ENCODE assay signal across 1 cellular context in the genomic region with DNA sequence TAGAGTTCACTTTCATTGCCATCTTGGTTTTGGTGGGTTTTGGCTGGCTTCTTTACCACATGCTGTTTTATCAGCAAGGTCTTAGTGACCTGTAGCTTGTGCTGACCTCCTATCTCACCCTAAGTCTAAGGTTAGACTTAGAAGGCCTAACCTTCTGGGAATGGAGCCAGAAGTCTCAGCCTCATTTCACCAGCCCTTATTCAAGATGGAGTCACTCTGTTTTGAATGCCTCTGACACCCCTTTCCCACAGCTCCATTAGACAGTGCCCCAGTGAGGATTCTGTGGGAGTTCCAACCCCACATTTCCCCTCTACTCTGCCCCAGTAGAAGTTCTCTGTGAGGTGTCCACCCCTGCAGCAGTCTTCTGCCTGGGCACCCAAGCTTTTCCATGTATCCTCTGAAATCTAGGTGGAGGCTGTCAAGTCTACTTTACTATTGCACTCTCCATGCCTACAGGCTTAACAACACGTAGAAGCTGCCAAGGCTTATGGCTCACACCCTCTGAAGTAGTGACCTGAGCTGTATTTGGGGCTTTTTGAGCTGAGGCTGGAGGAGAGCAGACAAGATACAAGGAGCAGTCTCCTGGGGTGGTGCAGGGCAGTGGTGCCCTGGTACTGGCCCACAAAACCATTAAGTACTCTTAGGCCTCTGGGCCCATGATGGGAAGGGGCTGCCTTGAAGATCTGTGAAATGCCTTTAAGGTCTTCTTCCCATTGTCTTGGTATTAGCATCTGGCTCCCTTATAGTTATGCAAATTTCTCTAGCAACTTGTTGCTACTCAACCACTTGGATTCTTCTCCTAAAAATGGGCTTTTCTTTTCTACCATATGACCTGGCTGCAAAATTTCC.
TF ChIP-seq lines count a peak whose summit lies in the region.

No MANE protein-coding gene starts in this region.

TF ChIP-seq in K562, 482 proteins besides CTCF, POLR2A, EP300 and RAD21 (continued from another document and continues in another):
- TF ChIP-seq, protein P1, sequence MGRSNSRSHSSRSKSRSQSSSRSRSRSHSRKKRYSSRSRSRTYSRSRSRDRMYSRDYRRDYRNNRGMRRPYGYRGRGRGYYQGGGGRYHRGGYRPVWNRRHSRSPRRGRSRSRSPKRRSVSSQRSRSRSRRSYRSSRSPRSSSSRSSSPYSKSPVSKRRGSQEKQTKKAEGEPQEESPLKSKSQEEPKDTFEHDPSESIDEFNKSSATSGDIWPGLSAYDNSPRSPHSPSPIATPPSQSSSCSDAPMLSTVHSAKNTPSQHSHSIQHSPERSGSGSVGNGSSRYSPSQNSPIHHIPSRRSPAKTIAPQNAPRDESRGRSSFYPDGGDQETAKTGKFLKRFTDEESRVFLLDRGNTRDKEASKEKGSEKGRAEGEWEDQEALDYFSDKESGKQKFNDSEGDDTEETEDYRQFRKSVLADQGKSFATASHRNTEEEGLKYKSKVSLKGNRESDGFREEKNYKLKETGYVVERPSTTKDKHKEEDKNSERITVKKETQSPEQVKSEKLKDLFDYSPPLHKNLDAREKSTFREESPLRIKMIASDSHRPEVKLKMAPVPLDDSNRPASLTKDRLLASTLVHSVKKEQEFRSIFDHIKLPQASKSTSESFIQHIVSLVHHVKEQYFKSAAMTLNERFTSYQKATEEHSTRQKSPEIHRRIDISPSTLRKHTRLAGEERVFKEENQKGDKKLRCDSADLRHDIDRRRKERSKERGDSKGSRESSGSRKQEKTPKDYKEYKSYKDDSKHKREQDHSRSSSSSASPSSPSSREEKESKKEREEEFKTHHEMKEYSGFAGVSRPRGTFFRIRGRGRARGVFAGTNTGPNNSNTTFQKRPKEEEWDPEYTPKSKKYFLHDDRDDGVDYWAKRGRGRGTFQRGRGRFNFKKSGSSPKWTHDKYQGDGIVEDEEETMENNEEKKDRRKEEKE (IDR thresholded peaks at IDR 0.05; ENCODE audit: borderline replicate concordance in 1 of 2, control insufficient read depth in 1 of 2, low read depth in 2 of 2, low read length in 1 of 2) = 0 out of 4 replicates have a peak, but pooled peaks of 1 of the 2 experiments have one; percentile 72
- no peak for TF ChIP-seq XRCC3 (IDR thresholded peaks at IDR 0.05)
- no peak for TF ChIP-seq ZNF444 (CRISPR knock-in tag; IDR thresholded peaks at IDR 0.05)
- TF ChIP-seq EGR1 (conservative IDR thresholded peaks at IDR 0.05) = no peak
- TF ChIP-seq ZNF780A (CRISPR knock-in tag; IDR thresholded peaks at IDR 0.05) = no peak
- TF ChIP-seq ZNF445 (CRISPR knock-in tag; IDR thresholded peaks at IDR 0.05; ENCODE audit: low read depth) = no peak
- TF ChIP-seq, protein P2, sequence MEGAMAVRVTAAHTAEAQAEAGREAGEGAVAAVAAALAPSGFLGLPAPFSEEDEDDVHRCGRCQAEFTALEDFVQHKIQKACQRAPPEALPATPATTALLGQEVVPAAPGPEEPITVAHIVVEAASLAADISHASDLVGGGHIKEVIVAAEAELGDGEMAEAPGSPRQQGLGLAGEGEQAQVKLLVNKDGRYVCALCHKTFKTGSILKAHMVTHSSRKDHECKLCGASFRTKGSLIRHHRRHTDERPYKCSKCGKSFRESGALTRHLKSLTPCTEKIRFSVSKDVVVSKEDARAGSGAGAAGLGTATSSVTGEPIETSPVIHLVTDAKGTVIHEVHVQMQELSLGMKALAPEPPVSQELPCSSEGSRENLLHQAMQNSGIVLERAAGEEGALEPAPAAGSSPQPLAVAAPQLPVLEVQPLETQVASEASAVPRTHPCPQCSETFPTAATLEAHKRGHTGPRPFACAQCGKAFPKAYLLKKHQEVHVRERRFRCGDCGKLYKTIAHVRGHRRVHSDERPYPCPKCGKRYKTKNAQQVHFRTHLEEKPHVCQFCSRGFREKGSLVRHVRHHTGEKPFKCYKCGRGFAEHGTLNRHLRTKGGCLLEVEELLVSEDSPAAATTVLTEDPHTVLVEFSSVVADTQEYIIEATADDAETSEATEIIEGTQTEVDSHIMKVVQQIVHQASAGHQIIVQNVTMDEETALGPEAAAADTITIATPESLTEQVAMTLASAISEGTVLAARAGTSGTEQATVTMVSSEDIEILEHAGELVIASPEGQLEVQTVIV (CRISPR knock-in tag; IDR thresholded peaks at IDR 0.05; ENCODE audit: borderline replicate concordance) = no peak
- TF ChIP-seq, protein P3, sequence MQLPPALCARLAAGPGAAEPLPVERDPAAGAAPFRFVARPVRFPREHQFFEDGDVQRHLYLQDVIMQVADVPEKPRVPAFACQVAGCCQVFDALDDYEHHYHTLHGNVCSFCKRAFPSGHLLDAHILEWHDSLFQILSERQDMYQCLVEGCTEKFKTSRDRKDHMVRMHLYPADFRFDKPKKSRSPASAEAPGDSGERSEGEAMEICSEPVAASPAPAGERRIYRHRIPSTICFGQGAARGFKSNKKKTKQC (CRISPR knock-in tag; IDR thresholded peaks at IDR 0.05) = no peak
- no peak for TF ChIP-seq NFE2L1 (tag; IDR thresholded peaks at IDR 0.05; ENCODE audit: borderline replicate concordance, low read depth)
- TF ChIP-seq, protein P4, sequence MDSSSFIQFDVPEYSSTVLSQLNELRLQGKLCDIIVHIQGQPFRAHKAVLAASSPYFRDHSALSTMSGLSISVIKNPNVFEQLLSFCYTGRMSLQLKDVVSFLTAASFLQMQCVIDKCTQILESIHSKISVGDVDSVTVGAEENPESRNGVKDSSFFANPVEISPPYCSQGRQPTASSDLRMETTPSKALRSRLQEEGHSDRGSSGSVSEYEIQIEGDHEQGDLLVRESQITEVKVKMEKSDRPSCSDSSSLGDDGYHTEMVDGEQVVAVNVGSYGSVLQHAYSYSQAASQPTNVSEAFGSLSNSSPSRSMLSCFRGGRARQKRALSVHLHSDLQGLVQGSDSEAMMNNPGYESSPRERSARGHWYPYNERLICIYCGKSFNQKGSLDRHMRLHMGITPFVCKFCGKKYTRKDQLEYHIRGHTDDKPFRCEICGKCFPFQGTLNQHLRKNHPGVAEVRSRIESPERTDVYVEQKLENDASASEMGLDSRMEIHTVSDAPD (CRISPR knock-in tag; IDR thresholded peaks at IDR 0.05) = no peak
- 0 out of 2 replicates have a peak, but pooled peaks have one; percentile 14 for TF ChIP-seq NCOR1 (IDR thresholded peaks at IDR 0.05)
- TF ChIP-seq, protein P5, sequence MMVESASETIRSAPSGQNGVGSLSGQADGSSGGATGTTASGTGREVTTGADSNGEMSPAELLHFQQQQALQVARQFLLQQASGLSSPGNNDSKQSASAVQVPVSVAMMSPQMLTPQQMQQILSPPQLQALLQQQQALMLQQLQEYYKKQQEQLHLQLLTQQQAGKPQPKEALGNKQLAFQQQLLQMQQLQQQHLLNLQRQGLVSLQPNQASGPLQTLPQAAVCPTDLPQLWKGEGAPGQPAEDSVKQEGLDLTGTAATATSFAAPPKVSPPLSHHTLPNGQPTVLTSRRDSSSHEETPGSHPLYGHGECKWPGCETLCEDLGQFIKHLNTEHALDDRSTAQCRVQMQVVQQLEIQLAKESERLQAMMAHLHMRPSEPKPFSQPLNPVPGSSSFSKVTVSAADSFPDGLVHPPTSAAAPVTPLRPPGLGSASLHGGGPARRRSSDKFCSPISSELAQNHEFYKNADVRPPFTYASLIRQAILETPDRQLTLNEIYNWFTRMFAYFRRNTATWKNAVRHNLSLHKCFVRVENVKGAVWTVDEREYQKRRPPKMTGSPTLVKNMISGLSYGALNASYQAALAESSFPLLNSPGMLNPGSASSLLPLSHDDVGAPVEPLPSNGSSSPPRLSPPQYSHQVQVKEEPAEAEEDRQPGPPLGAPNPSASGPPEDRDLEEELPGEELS (CRISPR knock-in tag; IDR thresholded peaks at IDR 0.05; ENCODE audit: borderline replicate concordance) = no peak
- TF ChIP-seq NFIC (IDR thresholded peaks at IDR 0.05) = peak; percentile 44; the same call in 1 of the 2 replicates
- TF ChIP-seq, protein P6, sequence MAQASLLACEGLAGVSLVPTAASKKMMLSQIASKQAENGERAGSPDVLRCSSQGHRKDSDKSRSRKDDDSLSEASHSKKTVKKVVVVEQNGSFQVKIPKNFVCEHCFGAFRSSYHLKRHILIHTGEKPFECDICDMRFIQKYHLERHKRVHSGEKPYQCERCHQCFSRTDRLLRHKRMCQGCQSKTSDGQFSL (CRISPR knock-in tag; IDR thresholded peaks at IDR 0.05) = no peak
- TF ChIP-seq, protein P6 (tag; IDR thresholded peaks at IDR 0.05) = no peak
- TF ChIP-seq, protein P7, sequence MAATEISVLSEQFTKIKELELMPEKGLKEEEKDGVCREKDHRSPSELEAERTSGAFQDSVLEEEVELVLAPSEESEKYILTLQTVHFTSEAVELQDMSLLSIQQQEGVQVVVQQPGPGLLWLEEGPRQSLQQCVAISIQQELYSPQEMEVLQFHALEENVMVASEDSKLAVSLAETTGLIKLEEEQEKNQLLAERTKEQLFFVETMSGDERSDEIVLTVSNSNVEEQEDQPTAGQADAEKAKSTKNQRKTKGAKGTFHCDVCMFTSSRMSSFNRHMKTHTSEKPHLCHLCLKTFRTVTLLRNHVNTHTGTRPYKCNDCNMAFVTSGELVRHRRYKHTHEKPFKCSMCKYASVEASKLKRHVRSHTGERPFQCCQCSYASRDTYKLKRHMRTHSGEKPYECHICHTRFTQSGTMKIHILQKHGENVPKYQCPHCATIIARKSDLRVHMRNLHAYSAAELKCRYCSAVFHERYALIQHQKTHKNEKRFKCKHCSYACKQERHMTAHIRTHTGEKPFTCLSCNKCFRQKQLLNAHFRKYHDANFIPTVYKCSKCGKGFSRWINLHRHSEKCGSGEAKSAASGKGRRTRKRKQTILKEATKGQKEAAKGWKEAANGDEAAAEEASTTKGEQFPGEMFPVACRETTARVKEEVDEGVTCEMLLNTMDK (IDR thresholded peaks at IDR 0.05; ENCODE audit: borderline replicate concordance, insufficient read depth, low read depth, low read length, poor library complexity, severe bottlenecking) = no peak
- no peak for TF ChIP-seq KAT8 (IDR thresholded peaks at IDR 0.05; ENCODE audit: low read depth)
- TF ChIP-seq, protein P8, sequence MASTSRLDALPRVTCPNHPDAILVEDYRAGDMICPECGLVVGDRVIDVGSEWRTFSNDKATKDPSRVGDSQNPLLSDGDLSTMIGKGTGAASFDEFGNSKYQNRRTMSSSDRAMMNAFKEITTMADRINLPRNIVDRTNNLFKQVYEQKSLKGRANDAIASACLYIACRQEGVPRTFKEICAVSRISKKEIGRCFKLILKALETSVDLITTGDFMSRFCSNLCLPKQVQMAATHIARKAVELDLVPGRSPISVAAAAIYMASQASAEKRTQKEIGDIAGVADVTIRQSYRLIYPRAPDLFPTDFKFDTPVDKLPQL (IDR thresholded peaks at IDR 0.05; ENCODE audit: extremely low read depth, insufficient read length) = peak; percentile 57
- TF ChIP-seq, protein P9, sequence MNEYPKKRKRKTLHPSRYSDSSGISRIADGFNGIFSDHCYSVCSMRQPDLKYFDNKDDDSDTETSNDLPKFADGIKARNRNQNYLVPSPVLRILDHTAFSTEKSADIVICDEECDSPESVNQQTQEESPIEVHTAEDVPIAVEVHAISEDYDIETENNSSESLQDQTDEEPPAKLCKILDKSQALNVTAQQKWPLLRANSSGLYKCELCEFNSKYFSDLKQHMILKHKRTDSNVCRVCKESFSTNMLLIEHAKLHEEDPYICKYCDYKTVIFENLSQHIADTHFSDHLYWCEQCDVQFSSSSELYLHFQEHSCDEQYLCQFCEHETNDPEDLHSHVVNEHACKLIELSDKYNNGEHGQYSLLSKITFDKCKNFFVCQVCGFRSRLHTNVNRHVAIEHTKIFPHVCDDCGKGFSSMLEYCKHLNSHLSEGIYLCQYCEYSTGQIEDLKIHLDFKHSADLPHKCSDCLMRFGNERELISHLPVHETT (CRISPR knock-in tag; conservative IDR thresholded peaks at IDR 0.05 in 1 of 2, IDR thresholded peaks at IDR 0.05 in 1 of 2) = no peak
- TF ChIP-seq SP1 (CRISPR knock-in tag; IDR thresholded peaks at IDR 0.05) = no peak
- TF ChIP-seq, protein P10, sequence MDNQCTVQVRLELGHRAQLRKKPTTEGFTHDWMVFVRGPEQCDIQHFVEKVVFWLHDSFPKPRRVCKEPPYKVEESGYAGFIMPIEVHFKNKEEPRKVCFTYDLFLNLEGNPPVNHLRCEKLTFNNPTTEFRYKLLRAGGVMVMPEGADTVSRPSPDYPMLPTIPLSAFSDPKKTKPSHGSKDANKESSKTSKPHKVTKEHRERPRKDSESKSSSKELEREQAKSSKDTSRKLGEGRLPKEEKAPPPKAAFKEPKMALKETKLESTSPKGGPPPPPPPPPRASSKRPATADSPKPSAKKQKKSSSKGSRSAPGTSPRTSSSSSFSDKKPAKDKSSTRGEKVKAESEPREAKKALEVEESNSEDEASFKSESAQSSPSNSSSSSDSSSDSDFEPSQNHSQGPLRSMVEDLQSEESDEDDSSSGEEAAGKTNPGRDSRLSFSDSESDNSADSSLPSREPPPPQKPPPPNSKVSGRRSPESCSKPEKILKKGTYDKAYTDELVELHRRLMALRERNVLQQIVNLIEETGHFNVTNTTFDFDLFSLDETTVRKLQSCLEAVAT (IDR thresholded peaks at IDR 0.05) = no peak
- peak; percentile 90; the same call in 1 of the 2 replicates for TF ChIP-seq ZBED1 (IDR thresholded peaks at IDR 0.05)
- TF ChIP-seq, protein P11, sequence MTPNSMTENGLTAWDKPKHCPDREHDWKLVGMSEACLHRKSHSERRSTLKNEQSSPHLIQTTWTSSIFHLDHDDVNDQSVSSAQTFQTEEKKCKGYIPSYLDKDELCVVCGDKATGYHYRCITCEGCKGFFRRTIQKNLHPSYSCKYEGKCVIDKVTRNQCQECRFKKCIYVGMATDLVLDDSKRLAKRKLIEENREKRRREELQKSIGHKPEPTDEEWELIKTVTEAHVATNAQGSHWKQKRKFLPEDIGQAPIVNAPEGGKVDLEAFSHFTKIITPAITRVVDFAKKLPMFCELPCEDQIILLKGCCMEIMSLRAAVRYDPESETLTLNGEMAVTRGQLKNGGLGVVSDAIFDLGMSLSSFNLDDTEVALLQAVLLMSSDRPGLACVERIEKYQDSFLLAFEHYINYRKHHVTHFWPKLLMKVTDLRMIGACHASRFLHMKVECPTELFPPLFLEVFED (CRISPR knock-in tag; conservative IDR thresholded peaks at IDR 0.05) = 0 out of 2 replicates have a peak, but pooled peaks have one; percentile 59
- no peak for TF ChIP-seq ZBTB7A (IDR thresholded peaks at IDR 0.05; ENCODE audit: borderline replicate concordance, control insufficient read depth, low read depth, low read length)
- no peak for TF ChIP-seq HNRNPH1 (optimal IDR thresholded peaks at IDR 0.05; ENCODE audit: low read depth, low read length)
- TF ChIP-seq GABPB1 (CRISPR knock-in tag; IDR thresholded peaks at IDR 0.05) = no peak
- no peak for TF ChIP-seq TRIM24 (IDR thresholded peaks at IDR 0.05)
- TF ChIP-seq POLR2H (tag; IDR thresholded peaks at IDR 0.05; ENCODE audit: low read depth) = peak; percentile 64
- TF ChIP-seq ELF1 (tag; IDR thresholded peaks at IDR 0.05) = no peak
- peak; percentile 47; the same call in 1 of the 2 replicates for TF ChIP-seq RNF2 (IDR thresholded peaks at IDR 0.05)
- TF ChIP-seq PML (IDR thresholded peaks at IDR 0.05; ENCODE audit: low read length) = peak; percentile 95
- TF ChIP-seq PTRF (tag; IDR thresholded peaks at IDR 0.05) = no peak
- TF ChIP-seq, protein P12, sequence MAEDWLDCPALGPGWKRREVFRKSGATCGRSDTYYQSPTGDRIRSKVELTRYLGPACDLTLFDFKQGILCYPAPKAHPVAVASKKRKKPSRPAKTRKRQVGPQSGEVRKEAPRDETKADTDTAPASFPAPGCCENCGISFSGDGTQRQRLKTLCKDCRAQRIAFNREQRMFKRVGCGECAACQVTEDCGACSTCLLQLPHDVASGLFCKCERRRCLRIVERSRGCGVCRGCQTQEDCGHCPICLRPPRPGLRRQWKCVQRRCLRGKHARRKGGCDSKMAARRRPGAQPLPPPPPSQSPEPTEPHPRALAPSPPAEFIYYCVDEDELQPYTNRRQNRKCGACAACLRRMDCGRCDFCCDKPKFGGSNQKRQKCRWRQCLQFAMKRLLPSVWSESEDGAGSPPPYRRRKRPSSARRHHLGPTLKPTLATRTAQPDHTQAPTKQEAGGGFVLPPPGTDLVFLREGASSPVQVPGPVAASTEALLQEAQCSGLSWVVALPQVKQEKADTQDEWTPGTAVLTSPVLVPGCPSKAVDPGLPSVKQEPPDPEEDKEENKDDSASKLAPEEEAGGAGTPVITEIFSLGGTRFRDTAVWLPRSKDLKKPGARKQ (CRISPR knock-in tag; IDR thresholded peaks at IDR 0.05) = no peak
- no peak for TF ChIP-seq ZEB2 (IDR thresholded peaks at IDR 0.05)
